In genomic region chr5:89230178-89230577, GRCh38 we compare ENCODE assay signal across 23 cellular contexts.
"Had no signal": no experiment of that assay in that cellular context is flagged by ENCODE, and none has a peak within 500 bp of the region (broad histone marks: within the 10 kb centered on the region; RNA-seq: fewer than 3 reads in every experiment).

No MANE protein-coding gene starts in this region.

- H3K27ac ChIP-seq: foreskin keratinocyte, neutrophil, skin epidermis, testis, tibial nerve had no signal

- DNase-seq: cerebellar nuclear complex; effector CD4-positive, alpha-beta T cell; endodermal cell; erythroblast; foreskin keratinocyte; immature natural killer cell; left cardiac atrium; mesendoderm; naive thymus-derived CD4-positive, alpha-beta T cell; nephron progenitor cell; stimulated activated CD4-positive, alpha-beta T cell treated with anti-CD3 and anti-CD28 coated beads, Interleukin-2, amount 100 ng/mL, for 24 hours; stimulated activated CD4-positive, alpha-beta T cell treated with anti-CD3 and anti-CD28 coated beads, Interleukin-4, amount 100 ng/mL, for 4 hours; testis had no signal

- H3K9me3 ChIP-seq: neutrophil, testis, tibial nerve had no signal

- H3K27me3 Mint-ChIP-seq: dendritic cell treated with granulocyte-macrophage colony-stimulating factor and Interleukin-4, amounts not matched to agents 40 ng/mL and 50 ng/mL, for 4 days; naive thymus-derived CD4-positive, alpha-beta T cell; stimulated activated naive CD8-positive, alpha-beta T cell treated with anti-CD3 and anti-CD28 coated beads, Interleukin-15, Interleukin-2, amounts not matched to agents 100 ng/mL and 50 ng/mL, for 24 hours had no signal

- H3K36me3 ChIP-seq: neutrophil, tibial nerve had no signal

- H3K9me3 Mint-ChIP-seq: dendritic cell treated with granulocyte-macrophage colony-stimulating factor and Interleukin-4, amounts not matched to agents 40 ng/mL and 50 ng/mL, for 4 days; endodermal cell; nephron progenitor cell had no signal

- H3K27me3 ChIP-seq: foreskin keratinocyte, neutrophil, testis, tibial nerve had no signal

- H3K27ac Mint-ChIP-seq: dendritic cell treated with granulocyte-macrophage colony-stimulating factor and Interleukin-4, amounts not matched to agents 40 ng/mL and 50 ng/mL, for 4 days; endodermal cell; immature natural killer cell; naive thymus-derived CD4-positive, alpha-beta T cell; nephron progenitor cell; stimulated activated naive CD8-positive, alpha-beta T cell treated with anti-CD3 and anti-CD28 coated beads, Interleukin-15, Interleukin-2, amounts not matched to agents 100 ng/mL and 50 ng/mL, for 24 hours had no signal

- H3K4me1 ChIP-seq: foreskin keratinocyte, testis, tibial nerve had no signal

- FAIRE-seq: colon, endothelial cell of umbilical vein, keratinocyte had no signal

- ATAC-seq: foreskin keratinocyte; left cardiac atrium; left ventricle myocardium superior; naive thymus-derived CD4-positive, alpha-beta T cell; sciatic nerve had no signal

- H3K4me1 Mint-ChIP-seq: endodermal cell; immature natural killer cell; naive thymus-derived CD4-positive, alpha-beta T cell; nephron progenitor cell had no signal

- H3K4me3 Mint-ChIP-seq: dendritic cell treated with granulocyte-macrophage colony-stimulating factor and Interleukin-4, amounts not matched to agents 40 ng/mL and 50 ng/mL, for 4 days; endodermal cell; immature natural killer cell; naive thymus-derived CD4-positive, alpha-beta T cell; nephron progenitor cell; stimulated activated naive CD8-positive, alpha-beta T cell treated with anti-CD3 and anti-CD28 coated beads, Interleukin-15, Interleukin-2, amounts not matched to agents 100 ng/mL and 50 ng/mL, for 24 hours had no signal

- H3K4me3 ChIP-seq: skin epidermis, testis, tibial nerve had no signal
